Comparison of ENCODE assay signal across 1 cellular context in the genomic region with DNA sequence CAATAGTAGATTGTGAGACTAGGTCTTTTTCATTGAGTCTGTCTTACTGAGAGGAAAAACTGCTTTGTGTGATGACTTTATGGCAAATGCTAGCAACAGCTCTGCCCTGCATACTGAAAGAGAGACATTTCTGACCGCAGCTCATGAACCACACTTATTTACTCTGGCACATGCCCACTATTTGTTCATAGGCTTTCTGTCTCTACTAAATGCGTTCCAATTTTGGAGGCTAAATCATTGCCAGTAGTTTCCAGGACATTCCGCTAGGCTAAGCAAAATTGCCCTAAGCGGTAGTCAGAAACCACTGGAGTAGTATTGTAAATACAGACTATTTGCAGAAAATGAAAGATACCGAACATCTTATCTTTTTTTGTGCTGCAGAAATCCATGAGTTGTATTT.
TF ChIP-seq lines count a peak whose summit lies in the region.

No MANE protein-coding gene starts in this region.

TF ChIP-seq in WTC11, 78 proteins besides CTCF, POLR2A, EP300 and RAD21 (continued from another document):
- TF ChIP-seq STAT6 (CRISPR knock-in tag; conservative IDR thresholded peaks at IDR 0.05; ENCODE audit: low read depth) = no peak
- no peak for TF ChIP-seq JAZF1 (CRISPR knock-in tag; IDR thresholded peaks at IDR 0.05)
- TF ChIP-seq NFYB (CRISPR knock-in tag; conservative IDR thresholded peaks at IDR 0.05; ENCODE audit: low read depth) = no peak
- TF ChIP-seq IRF2 (CRISPR knock-in tag; IDR thresholded peaks at IDR 0.05; ENCODE audit: borderline replicate concordance, low read depth) = no peak
- TF ChIP-seq CDX4 (CRISPR knock-in tag; IDR thresholded peaks at IDR 0.05; ENCODE audit: borderline replicate concordance) = no peak
- no peak for TF ChIP-seq NR3C1 (CRISPR knock-in tag; conservative IDR thresholded peaks at IDR 0.05; ENCODE audit: low read depth)
- TF ChIP-seq, protein P1, sequence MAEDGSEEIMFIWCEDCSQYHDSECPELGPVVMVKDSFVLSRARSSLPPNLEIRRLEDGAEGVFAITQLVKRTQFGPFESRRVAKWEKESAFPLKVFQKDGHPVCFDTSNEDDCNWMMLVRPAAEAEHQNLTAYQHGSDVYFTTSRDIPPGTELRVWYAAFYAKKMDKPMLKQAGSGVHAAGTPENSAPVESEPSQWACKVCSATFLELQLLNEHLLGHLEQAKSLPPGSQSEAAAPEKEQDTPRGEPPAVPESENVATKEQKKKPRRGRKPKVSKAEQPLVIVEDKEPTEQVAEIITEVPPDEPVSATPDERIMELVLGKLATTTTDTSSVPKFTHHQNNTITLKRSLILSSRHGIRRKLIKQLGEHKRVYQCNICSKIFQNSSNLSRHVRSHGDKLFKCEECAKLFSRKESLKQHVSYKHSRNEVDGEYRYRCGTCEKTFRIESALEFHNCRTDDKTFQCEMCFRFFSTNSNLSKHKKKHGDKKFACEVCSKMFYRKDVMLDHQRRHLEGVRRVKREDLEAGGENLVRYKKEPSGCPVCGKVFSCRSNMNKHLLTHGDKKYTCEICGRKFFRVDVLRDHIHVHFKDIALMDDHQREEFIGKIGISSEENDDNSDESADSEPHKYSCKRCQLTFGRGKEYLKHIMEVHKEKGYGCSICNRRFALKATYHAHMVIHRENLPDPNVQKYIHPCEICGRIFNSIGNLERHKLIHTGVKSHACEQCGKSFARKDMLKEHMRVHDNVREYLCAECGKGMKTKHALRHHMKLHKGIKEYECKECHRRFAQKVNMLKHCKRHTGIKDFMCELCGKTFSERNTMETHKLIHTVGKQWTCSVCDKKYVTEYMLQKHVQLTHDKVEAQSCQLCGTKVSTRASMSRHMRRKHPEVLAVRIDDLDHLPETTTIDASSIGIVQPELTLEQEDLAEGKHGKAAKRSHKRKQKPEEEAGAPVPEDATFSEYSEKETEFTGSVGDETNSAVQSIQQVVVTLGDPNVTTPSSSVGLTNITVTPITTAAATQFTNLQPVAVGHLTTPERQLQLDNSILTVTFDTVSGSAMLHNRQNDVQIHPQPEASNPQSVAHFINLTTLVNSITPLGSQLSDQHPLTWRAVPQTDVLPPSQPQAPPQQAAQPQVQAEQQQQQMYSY (CRISPR knock-in tag; IDR thresholded peaks at IDR 0.05) = no peak
- TF ChIP-seq EMX1 (CRISPR knock-in tag; IDR thresholded peaks at IDR 0.05) = no peak
- TF ChIP-seq ZNF416 (CRISPR knock-in tag; IDR thresholded peaks at IDR 0.05) = no peak
- TF ChIP-seq MXD4 (CRISPR knock-in tag; IDR thresholded peaks at IDR 0.05; ENCODE audit: borderline replicate concordance) = no peak
- TF ChIP-seq FOXK1 (CRISPR knock-in tag; IDR thresholded peaks at IDR 0.05) = no peak
- TF ChIP-seq, protein P2, sequence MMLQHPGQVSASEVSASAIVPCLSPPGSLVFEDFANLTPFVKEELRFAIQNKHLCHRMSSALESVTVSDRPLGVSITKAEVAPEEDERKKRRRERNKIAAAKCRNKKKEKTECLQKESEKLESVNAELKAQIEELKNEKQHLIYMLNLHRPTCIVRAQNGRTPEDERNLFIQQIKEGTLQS (CRISPR knock-in tag; conservative IDR thresholded peaks at IDR 0.05) = no peak
- no peak for TF ChIP-seq ZNF219 (CRISPR knock-in tag; IDR thresholded peaks at IDR 0.05; ENCODE audit: borderline replicate concordance)
- TF ChIP-seq, protein P3, sequence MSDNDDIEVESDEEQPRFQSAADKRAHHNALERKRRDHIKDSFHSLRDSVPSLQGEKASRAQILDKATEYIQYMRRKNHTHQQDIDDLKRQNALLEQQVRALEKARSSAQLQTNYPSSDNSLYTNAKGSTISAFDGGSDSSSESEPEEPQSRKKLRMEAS (CRISPR knock-in tag; IDR thresholded peaks at IDR 0.05) = no peak
- no peak for TF ChIP-seq PREB (CRISPR knock-in tag; IDR thresholded peaks at IDR 0.05; ENCODE audit: borderline replicate concordance)
- TF ChIP-seq NR2C2 (CRISPR knock-in tag; IDR thresholded peaks at IDR 0.05) = no peak
- no peak for TF ChIP-seq JUN (CRISPR knock-in tag; IDR thresholded peaks at IDR 0.05)
